1 cellular context compared by ENCODE assay signal in genomic region chr12:98490491-98491453, GRCh38.
TF ChIP-seq lines count a peak whose summit lies in the region.

No MANE protein-coding gene starts in this region.

TF ChIP-seq in WTC11, 78 proteins besides CTCF, POLR2A, EP300 and RAD21 (continued from another document):
- TF ChIP-seq HMGXB4 (CRISPR knock-in tag; IDR thresholded peaks at IDR 0.05), result 0 out of 2 replicates have a peak, but pooled peaks have one; percentile 14
- TF ChIP-seq CREM (CRISPR knock-in tag; IDR thresholded peaks at IDR 0.05), result no peak
- peak; percentile 31; the same call in 1 of the 2 replicates for TF ChIP-seq ETV6 (CRISPR knock-in tag; IDR thresholded peaks at IDR 0.05)
- 0 out of 2 replicates have a peak, but pooled peaks have one; percentile 33 for TF ChIP-seq FOXK1 (CRISPR knock-in tag; IDR thresholded peaks at IDR 0.05)
- peak; percentile 11; the same call in 1 of the 2 replicates for TF ChIP-seq TEAD4 (CRISPR knock-in tag; IDR thresholded peaks at IDR 0.05)
- TF ChIP-seq ZNF263 (CRISPR knock-in tag; IDR thresholded peaks at IDR 0.05; ENCODE audit: low read depth), result no peak
- TF ChIP-seq TCF7 (CRISPR knock-in tag; IDR thresholded peaks at IDR 0.05; ENCODE audit: low read depth), result no peak
- TF ChIP-seq FOXP4 (CRISPR knock-in tag; IDR thresholded peaks at IDR 0.05), result peak; percentile 23; the same call in 1 of the 2 replicates
